8 cellular contexts compared by ENCODE assay signal in genomic region chr9:91033802-91034201, GRCh38.
A peak's percentile ranks its signal among the peaks of the same experiment; 100 is the strongest.
DNase-seq lines count a peak whose midpoint lies in the region; ATAC-seq and TF ChIP-seq lines count a peak whose summit lies in the region.

No MANE protein-coding gene starts in this region.

- H3K9me3 ChIP-seq in SJCRH30 (replicated peaks): no peaks in the 10 kb centered on the region

- H3K27ac Mint-ChIP-seq in activated naive CD8-positive, alpha-beta T cell treated with anti-CD3 and anti-CD28 coated beads for 36 hours: no peak overlapping the region
- no peak overlapping the region for H3K27ac Mint-ChIP-seq in Calu3 (ENCODE audit: unreplicated experiment)

- no peaks in the 10 kb centered on the region for H3K9me3 Mint-ChIP-seq in activated naive CD8-positive, alpha-beta T cell treated with anti-CD3 and anti-CD28 coated beads for 36 hours
- H3K9me3 Mint-ChIP-seq in Calu3 (ENCODE audit: low read depth, unreplicated experiment): no peaks in the 10 kb centered on the region

- H3K27ac ChIP-seq in SJCRH30: no peak overlapping the region

- H3K36me3 Mint-ChIP-seq in activated naive CD8-positive, alpha-beta T cell treated with anti-CD3 and anti-CD28 coated beads for 36 hours: no peaks in the 10 kb centered on the region
- H3K36me3 Mint-ChIP-seq in Calu3 (ENCODE audit: insufficient read depth, unreplicated experiment): peaks cover 4% of the 10 kb centered on the region

- TF ChIP-seq CTCF in GM12873 (IDR thresholded peaks at IDR 0.05; ENCODE audit: insufficient read depth, low read depth, low read length, missing control alignments) (peak; percentile 80), Calu3 (IDR thresholded peaks at IDR 0.05; ENCODE audit: unreplicated experiment) (no peak)

- peaks cover 13% of the 10 kb centered on the region for H3K4me1 ChIP-seq in SJCRH30

- CTCF ChIA-PET in Calu3 (lab: Charles Lee): interaction anchor here (1.4 kb wide), 1 partner anchor 118 kb away, joined by 5 read pairs; no protein-coding TSS in a partner anchor

- DNase-seq in SJCRH30: peak; percentile 40 to 65
- peak; percentile 60 for DNase-seq in activated naive CD8-positive, alpha-beta T cell treated with anti-CD3 and anti-CD28 coated beads for 36 hours
- DNase-seq in mesenteric fat pad (ENCODE audit: low spot score): peak; percentile 83
- DNase-seq in A172 (ENCODE audit: low spot score): no peak
- DNase-seq in Calu3: no peak

- H3K4me3 Mint-ChIP-seq in activated naive CD8-positive, alpha-beta T cell treated with anti-CD3 and anti-CD28 coated beads for 36 hours: no peak overlapping the region
- H3K4me3 Mint-ChIP-seq in Calu3 (ENCODE audit: low read depth, unreplicated experiment): no peak overlapping the region

- H3K36me3 ChIP-seq in SJCRH30: no peaks in the 10 kb centered on the region

- no peak overlapping the region for H3K4me3 ChIP-seq in SJCRH30

- intact Hi-C loops in Calu3 (cut with micrococcal nuclease; ENCODE audit: unreplicated experiment): loop anchor here (10.0 kb wide), 2 partner anchors 161 to 641 kb away; no protein-coding TSS in a partner anchor

- no TSS peak for BruUV-seq in Calu3 (replicated peaks; lab: Mats Ljungman, UMichigan)

- H3K4me1 Mint-ChIP-seq in activated naive CD8-positive, alpha-beta T cell treated with anti-CD3 and anti-CD28 coated beads for 36 hours: peaks cover 9% of the 10 kb centered on the region
- H3K4me1 Mint-ChIP-seq in Calu3 (ENCODE audit: low read depth, unreplicated experiment): peaks cover 30% of the 10 kb centered on the region

- peaks cover 24% of the 10 kb centered on the region for H3K27me3 Mint-ChIP-seq in activated naive CD8-positive, alpha-beta T cell treated with anti-CD3 and anti-CD28 coated beads for 36 hours
- H3K27me3 Mint-ChIP-seq in Calu3 (ENCODE audit: unreplicated experiment): no peaks in the 10 kb centered on the region

- peaks cover 8% of the 10 kb centered on the region; the same call in 1 of the 2 replicates for H3K27me3 ChIP-seq in SJCRH30

- ATAC-seq in HG03565 (IDR thresholded peaks at IDR 0.05; ENCODE audit: unreplicated experiment) (no peak), GM21367 (IDR thresholded peaks at IDR 0.05; ENCODE audit: unreplicated experiment) (no peak)

Comparison
In these comparisons a context has a peak if more than half of its experiments do, and no peak if none do; other contexts are left out.
1. DNase-seq: peak in SJCRH30 (2 of 2), activated naive CD8-positive, alpha-beta T cell treated with anti-CD3 and anti-CD28 coated beads for 36 hours (single experiment) and mesenteric fat pad (single experiment); none in A172 (single experiment) and Calu3 (single experiment).